In genomic region chr7:18520450-18521235, GRCh38 we compare ENCODE assay signal across 1 cellular context.
A peak's percentile ranks its signal among the peaks of the same experiment; 100 is the strongest.
TF ChIP-seq lines count a peak whose summit lies in the region.

No MANE protein-coding gene starts in this region.

TF ChIP-seq in GM12878, 131 proteins besides CTCF, POLR2A, EP300 and RAD21 (continued from another document):
- no peak for TF ChIP-seq REST (IDR thresholded peaks at IDR 0.05; ENCODE audit: low read depth, low read length)
- TF ChIP-seq MTA2 (IDR thresholded peaks at IDR 0.05; ENCODE audit: low read depth), result peak; percentile 55
